20 cellular contexts compared by ENCODE assay signal in the genomic region with DNA sequence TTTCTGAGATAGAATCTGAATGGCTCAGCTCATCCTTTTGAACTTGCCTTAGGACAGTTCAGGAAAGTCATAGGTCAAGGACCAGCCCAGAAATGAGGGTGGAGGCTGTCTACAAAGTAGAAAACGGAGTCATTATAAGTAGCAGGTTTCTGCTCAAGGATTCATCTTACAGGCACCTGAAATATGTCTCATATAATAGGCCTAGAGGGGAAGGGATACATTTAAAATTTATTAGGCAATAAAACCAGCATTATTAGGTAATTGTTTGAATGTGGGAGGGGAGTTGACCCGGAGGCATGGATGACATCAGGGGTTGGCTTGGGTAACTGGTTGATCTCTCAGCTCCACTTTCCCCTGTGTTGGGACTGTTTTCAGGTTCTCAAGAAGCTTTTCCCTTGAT. TPM values are rescaled to one million over a fixed set of nuclear protein-coding genes. Genes with fewer than 3 reads are reported as not detected.
DNase-seq lines count a peak whose midpoint lies in the region; ATAC-seq and TF ChIP-seq lines count a peak whose summit lies in the region.
"Had no signal": no experiment of that assay in that cellular context is flagged by ENCODE, and none has a peak within 500 bp of the region (broad histone marks: within the 10 kb centered on the region; RNA-seq: fewer than 3 reads in every experiment).

No MANE protein-coding gene starts in this region.

- TF ChIP-seq CTCF in VCaP (conservative IDR thresholded peaks at IDR 0.05) (no peak), neural progenitor cell (IDR thresholded peaks at IDR 0.05) (no peak), left lung (IDR thresholded peaks at IDR 0.05) (no peak)

- H3K27me3 ChIP-seq in neural progenitor cell (no peaks in the 10 kb centered on the region), left lung (no peaks in the 10 kb centered on the region)
- H3K27me3 ChIP-seq: BLaER1 had no signal

- H3K36me3 Mint-ChIP-seq in neural progenitor cell = no peaks in the 10 kb centered on the region
- H3K36me3 Mint-ChIP-seq: CD4-positive, alpha-beta memory T cell had no signal

- H3F3A ChIP-seq in neural progenitor cell (ENCODE audit: low read depth) = no peaks in the 10 kb centered on the region

- H3K4me3 Mint-ChIP-seq in neural progenitor cell = no peak overlapping the region
- H3K4me3 Mint-ChIP-seq: CD4-positive, alpha-beta memory T cell had no signal

- H3K9me3 Mint-ChIP-seq in neural progenitor cell = no peaks in the 10 kb centered on the region

- H3K4me2 ChIP-seq in neural progenitor cell = no peak overlapping the region
- H3K4me2 ChIP-seq: BLaER1 had no signal

- no peak overlapping the region for H3K9ac ChIP-seq in neural progenitor cell
- H3K9ac ChIP-seq: BLaER1 had no signal

- H3K27me3 Mint-ChIP-seq in neural progenitor cell (ENCODE audit: insufficient read depth, low read depth) = peaks cover 5% of the 10 kb centered on the region

- H3K4me1 Mint-ChIP-seq in neural progenitor cell = peaks cover 27% of the 10 kb centered on the region

- H3K36me3 ChIP-seq in neural progenitor cell = no peaks in the 10 kb centered on the region
- no peaks in the 10 kb centered on the region for H3K36me3 ChIP-seq in left lung
- H3K36me3 ChIP-seq: BLaER1 had no signal

- H2AFZ ChIP-seq in neural progenitor cell (replicated peaks) = no peak overlapping the region

- H3K27ac Mint-ChIP-seq in neural progenitor cell = peak overlapping the region; percentile 6
- H3K27ac Mint-ChIP-seq: CD4-positive, alpha-beta memory T cell had no signal

- DNase-seq in AML-193 (lab: John Stamatoyannopoulos, UW) = peak; percentile 18 to 38
- peak; percentile 21 for DNase-seq in EL
- DNase-seq in neural progenitor cell (ENCODE audit: low spot score) = no peak
- no peak for DNase-seq in left lung
- DNase-seq in GF-D8 (lab: John Stamatoyannopoulos, UW) = no peak
- DNase-seq: Caco-2; CD4-positive, alpha-beta memory T cell; GDM1; NCI-H1092 treated with DMSO at 0.1 percent for 48 hours; NCI-H146; NCI-H2029 treated with DMSO at 0.1 percent for 48 hours; NCI-H2171; NCI-H524 treated with DMSO at 0.1 percent for 48 hours; NCI-H82 had no signal

- H3K4me3 ChIP-seq in neural progenitor cell (no peak overlapping the region), left lung (no peak overlapping the region)
- H3K4me3 ChIP-seq: BLaER1, K562 had no signal

- H4K20me1 ChIP-seq in neural progenitor cell (ENCODE audit: low read depth) = no peaks in the 10 kb centered on the region
- H4K20me1 ChIP-seq: BLaER1 had no signal

- H3K9me3 ChIP-seq in neural progenitor cell (ENCODE audit: low read depth) = no peaks in the 10 kb centered on the region
- H3K9me3 ChIP-seq in left lung = no peaks in the 10 kb centered on the region
- H3K9me3 ChIP-seq: BLaER1, Caco-2 had no signal

- intact Hi-C loops in left lung (cut with DNase I) = no loop called here

- ATAC-seq in left lung (no peak), HG02763 (IDR thresholded peaks at IDR 0.05; ENCODE audit: unreplicated experiment) (no peak), HG02852 (IDR thresholded peaks at IDR 0.05; ENCODE audit: unreplicated experiment) (no peak)
- ATAC-seq: K562, Right ventricle myocardium inferior had no signal

- H3K4me1 ChIP-seq in neural progenitor cell (no peaks in the 10 kb centered on the region), left lung (no peaks in the 10 kb centered on the region)
- H3K4me1 ChIP-seq: BLaER1, Caco-2 had no signal

- H3K27ac ChIP-seq in VCaP = peak overlapping the region; percentile 76
- H3K27ac ChIP-seq in neural progenitor cell = no peak overlapping the region
- no peak overlapping the region for H3K27ac ChIP-seq in left lung
- H3K27ac ChIP-seq: BLaER1 had no signal

- H3K79me2 ChIP-seq in neural progenitor cell (ENCODE audit: low read depth) = no peaks in the 10 kb centered on the region

RNA-seq across cellular contexts. Expression of gene GALNT10, which starts 11.9 kb away (rescaled TPM):
- 10.2 and 10.5 TPM in 2 replicates for total RNA-seq in neural progenitor cell (ENCODE audit: low replicate concordance)
- 100 to 1,000 TPM in 1 of 2 donors, 10 to 100 TPM in 1; 65.3 to 117 TPM for total RNA-seq in left lung

Comparison
In these comparisons a context has a peak if more than half of its experiments do, and no peak if none do; other contexts are left out.
1. DNase-seq: peak in AML-193 (2 of 2) and EL (single experiment); none in neural progenitor cell (single experiment), left lung (0 of 2) and GF-D8 (single experiment).